12 cellular contexts compared by ENCODE assay signal in genomic region chr6:144340541-144341371, GRCh38. TPM values are rescaled to one million over a fixed set of nuclear protein-coding genes. Genes with fewer than 3 reads are reported as not detected.
DNase-seq lines count a peak whose midpoint lies in the region; ATAC-seq, FAIRE-seq and TF ChIP-seq lines count a peak whose summit lies in the region.
"Had no signal": no experiment of that assay in that cellular context is flagged by ENCODE, and none has a peak within 500 bp of the region (broad histone marks: within the 10 kb centered on the region; RNA-seq: fewer than 3 reads in every experiment).

No MANE protein-coding gene starts in this region.

- no peaks in the 10 kb centered on the region for H3K9me3 ChIP-seq in CD4-positive, alpha-beta T cell (ENCODE audit: control insufficient read depth, low read length)
- H3K9me3 ChIP-seq in H1 (ENCODE audit: insufficient read depth in 2 of 2, low read depth in 1 of 2, low read length in 1 of 2), result no peaks in the 10 kb centered on the region

- H3K36me3 Mint-ChIP-seq in CD4-positive, alpha-beta T cell (ENCODE audit: low read depth), result peaks cover 7% of the 10 kb centered on the region
- no peaks in the 10 kb centered on the region for H3K36me3 Mint-ChIP-seq in natural killer cell treated with Interleukin-12 subunit alpha and Interleukin-12 subunit beta and Interleukin-15 and Interleukin-18, amount 100 ng/mL, for 72 hours

- CTCF ChIA-PET in CD4-positive, alpha-beta T cell (lab: Charles Lee), result interaction anchor here (1.1 kb wide), 1 partner anchor 18 kb away, joined by 3 read pairs; no protein-coding TSS in a partner anchor
- CTCF ChIA-PET in H1 (lab: Charles Lee; ENCODE audit: partially characterized antibody), result interaction anchor here (0.6 to 1.3 kb wide), 7 partner anchors 9 to 236 kb away, joined by 3 to 8 read pairs (median 3); no protein-coding TSS in a partner anchor

- no peak for TF ChIP-seq CTCF in CD4-positive, alpha-beta T cell (IDR thresholded peaks at IDR 0.05)
- no peak for TF ChIP-seq CTCF in H1 (IDR thresholded peaks at IDR 0.05; ENCODE audit: control extremely low read depth in 1 of 3, insufficient read depth in 1 of 3, low read depth in 1 of 3, low read length in 3 of 3)

- no peak overlapping the region for H2BK120ac ChIP-seq in H1 (replicated peaks; ENCODE audit: low read depth, low read length)

- no peak overlapping the region for H3K9ac ChIP-seq in H1 (replicated peaks in 1 of 4; ENCODE audit: extremely low read depth in 1 of 4, low read depth in 3 of 4, low read length in 3 of 4)

- H3K18ac ChIP-seq in H1 (ENCODE audit: extremely low read depth, low read length), result no peak overlapping the region

- H3K56ac ChIP-seq in H1 (replicated peaks; ENCODE audit: insufficient read length, low read depth, low read length), result no peak overlapping the region

- H4K20me1 ChIP-seq in H1 (replicated peaks in 1 of 2; ENCODE audit: control insufficient read depth in 1 of 2, insufficient read depth in 2 of 2, low read length in 2 of 2), result no peaks in the 10 kb centered on the region

- no peak overlapping the region for H3K4me3 ChIP-seq in H1 (ENCODE audit: extremely low read depth in 1 of 4, insufficient read depth in 2 of 4, low read depth in 3 of 4, low read length in 4 of 4)
- H3K4me3 ChIP-seq: skin epidermis had no signal

- H3K27me3 ChIP-seq in CD4-positive, alpha-beta T cell (ENCODE audit: control insufficient read depth, insufficient read depth, low read length), result no peaks in the 10 kb centered on the region
- H3K27me3 ChIP-seq in H1 (replicated peaks in 1 of 4; ENCODE audit: control insufficient read depth in 3 of 4, extremely low read depth in 1 of 4, insufficient read depth in 3 of 4, low read length in 3 of 4), result no peaks in the 10 kb centered on the region

- no peak overlapping the region for H2BK12ac ChIP-seq in H1 (ENCODE audit: low read depth, low read length)

- no peak overlapping the region for H4K91ac ChIP-seq in H1 (replicated peaks; ENCODE audit: insufficient read length, low read length)

- no peak overlapping the region for H3K4me3 Mint-ChIP-seq in CD4-positive, alpha-beta T cell
- peak overlapping the region; percentile 23 for H3K4me3 Mint-ChIP-seq in natural killer cell treated with Interleukin-12 subunit alpha and Interleukin-12 subunit beta and Interleukin-15 and Interleukin-18, amount 100 ng/mL, for 72 hours

- H3K27me3 Mint-ChIP-seq in CD4-positive, alpha-beta T cell, result no peaks in the 10 kb centered on the region
- no peaks in the 10 kb centered on the region for H3K27me3 Mint-ChIP-seq in natural killer cell treated with Interleukin-12 subunit alpha and Interleukin-12 subunit beta and Interleukin-15 and Interleukin-18, amount 100 ng/mL, for 72 hours
- H3K27me3 Mint-ChIP-seq: CD8-positive, alpha-beta memory T cell had no signal

- H2AK5ac ChIP-seq in H1 (ENCODE audit: low read depth, low read length), result no peak overlapping the region

- ATAC-seq in CD4-positive, alpha-beta T cell (ENCODE audit: poor library complexity), result no peak
- ATAC-seq in natural killer cell treated with Interleukin-12 subunit alpha and Interleukin-12 subunit beta and Interleukin-15 and Interleukin-18, amount 100 ng/mL, for 72 hours, result no peak
- ATAC-seq in HG03039 (IDR thresholded peaks at IDR 0.05; ENCODE audit: unreplicated experiment), result no peak

- no peak overlapping the region for H2BK20ac ChIP-seq in H1 (ENCODE audit: low read length)

- peak overlapping the region; percentile 89 for H3K27ac Mint-ChIP-seq in CD4-positive, alpha-beta T cell
- H3K27ac Mint-ChIP-seq in natural killer cell treated with Interleukin-12 subunit alpha and Interleukin-12 subunit beta and Interleukin-15 and Interleukin-18, amount 100 ng/mL, for 72 hours, result peak overlapping the region; percentile 96 to 97

- no peak for TF ChIP-seq EP300 in H1 (IDR thresholded peaks at IDR 0.05; ENCODE audit: borderline replicate concordance in 1 of 2, low read depth in 2 of 2, low read length in 2 of 2)

- TF ChIP-seq POLR2A in H1 (IDR thresholded peaks at IDR 0.05; ENCODE audit: control extremely low read depth in 1 of 2, low read depth in 2 of 2, low read length in 2 of 2), result no peak

- H3K4me1 ChIP-seq in H1 (replicated peaks in 1 of 4; ENCODE audit: control insufficient read depth in 3 of 4, insufficient read depth in 4 of 4, low read length in 3 of 4), result peaks cover 1 to 6% (median 3%) of the 10 kb centered on the region in 4 experiments; a peak in 4 of 7 replicates

- POLR2A ChIA-PET in CD4-positive, alpha-beta T cell (lab: Charles Lee), result no interaction called here
- POLR2A ChIA-PET in H1 (lab: Charles Lee; ENCODE audit: partially characterized antibody), result interaction anchor here (0.6 to 1.7 kb wide), 8 partner anchors 9 to 122 kb away, joined by 3 to 5 read pairs (median 3); no protein-coding TSS in a partner anchor

- H2BK5ac ChIP-seq in H1 (ENCODE audit: low read depth, low read length), result no peak overlapping the region

- 89% methylated on average over 5 of the region's 5 CpGs; no CpG with 5 or more reads in 1 of the 2 experiments for WGBS in H1 (ENCODE audit: extremely low coverage in 1 of 2, insufficient coverage in 1 of 2, insufficient read length in 1 of 2, insufficient replicate concordance in 2 of 2, low coverage in 1 of 2, low lambda C conversion rate in 2 of 2, missing lambda C conversion rate in 1 of 2), 2 experiments

- no peak for FAIRE-seq in H1 (lab: Jason Lieb, UNC)

- no peak overlapping the region for H3K14ac ChIP-seq in H1 (ENCODE audit: insufficient read length)

- H3K4me2 ChIP-seq in H1 (ENCODE audit: insufficient read depth in 1 of 2, low read depth in 2 of 2, low read length in 2 of 2), result no peak overlapping the region

- H3K23ac ChIP-seq in H1 (ENCODE audit: insufficient read length), result no peak overlapping the region

- no peaks in the 10 kb centered on the region for H3K36me3 ChIP-seq in H1 (ENCODE audit: control insufficient read depth in 2 of 4, insufficient read depth in 4 of 4, low read length in 3 of 4)

- intact Hi-C loops in CD4-positive, alpha-beta T cell (cut with DNase I, micrococcal nuclease), result loop anchor here (5.0 kb wide), 3 partner anchors 72 to 243 kb away; partner anchors contain the start of gene SF3B5 (in 1 of the 2)

- H3K79me2 ChIP-seq in H1 (ENCODE audit: control insufficient read depth in 1 of 2, insufficient read depth in 2 of 2, low read length in 2 of 2), result peaks cover 0 to 61% of the 10 kb centered on the region in 2 experiments; a peak in 3 of 4 replicates

- no peaks in the 10 kb centered on the region; the same call in none of the 2 replicates for H3K79me1 ChIP-seq in H1 (ENCODE audit: low read depth, low read length)

- H2BK15ac ChIP-seq in H1 (ENCODE audit: low read length), result no peak overlapping the region

- H4K8ac ChIP-seq in H1 (ENCODE audit: extremely low read depth, insufficient read depth, low read length), result no peak overlapping the region

- no peaks in the 10 kb centered on the region for H3K9me3 Mint-ChIP-seq in CD4-positive, alpha-beta T cell
- no peaks in the 10 kb centered on the region for H3K9me3 Mint-ChIP-seq in natural killer cell treated with Interleukin-12 subunit alpha and Interleukin-12 subunit beta and Interleukin-15 and Interleukin-18, amount 100 ng/mL, for 72 hours
- H3K9me3 Mint-ChIP-seq: CD8-positive, alpha-beta memory T cell had no signal

- no peak for DNase-seq in CD4-positive, alpha-beta T cell
- DNase-seq in NCI-H226, result peak; percentile 40
- DNase-seq in H1 (ENCODE audit: low read depth in 1 of 2, low spot score in 2 of 2), result no peak
- DNase-seq in natural killer cell treated with Interleukin-12 subunit alpha and Interleukin-12 subunit beta and Interleukin-15 and Interleukin-18, amount 100 ng/mL, for 72 hours (ENCODE audit: low spot score), result no peak
- DNase-seq in islet precursor cell, result no peak
- DNase-seq in COR-L47 (lab: John Stamatoyannopoulos, UW), result no peak
- no peak for DNase-seq in SHP77 treated with DMSO at 0.1 percent for 48 hours (lab: John Stamatoyannopoulos, UW)
- DNase-seq: activated T-cell treated with anti-CD3 and anti-CD28 coated beads for 4 hours; caudate nucleus; CD8-positive, alpha-beta memory T cell had no signal

- H4K5ac ChIP-seq in H1 (ENCODE audit: insufficient read length, low read depth, low read length), result no peak overlapping the region

- no peak overlapping the region for H2AFZ ChIP-seq in H1 (ENCODE audit: low read length)

- no peak overlapping the region for H3K4ac ChIP-seq in H1 (replicated peaks; ENCODE audit: insufficient read length, low read depth, low read length)

- H3K27ac ChIP-seq in CD4-positive, alpha-beta T cell (ENCODE audit: low read depth, low read length), result no peak overlapping the region
- H3K27ac ChIP-seq in H1 (ENCODE audit: low read depth, low read length), result no peak overlapping the region

- no peaks in the 10 kb centered on the region; the same call in 1 of the 2 replicates for H3K23me2 ChIP-seq in H1 (ENCODE audit: low read depth, low read length)

- peaks cover 76% of the 10 kb centered on the region for H3K4me1 Mint-ChIP-seq in CD4-positive, alpha-beta T cell (ENCODE audit: low read depth)
- peaks cover 76 to 87% of the 10 kb centered on the region in 2 donors for H3K4me1 Mint-ChIP-seq in natural killer cell treated with Interleukin-12 subunit alpha and Interleukin-12 subunit beta and Interleukin-15 and Interleukin-18, amount 100 ng/mL, for 72 hours (ENCODE audit: low read depth in 2 of 2)

- TF ChIP-seq RAD21 in H1 (IDR thresholded peaks at IDR 0.05 in 1 of 2, conservative IDR thresholded peaks at IDR 0.05 in 1 of 2; ENCODE audit: low read depth in 2 of 2, low read length in 2 of 2), result no peak

TF ChIP-seq in H1, 55 proteins besides CTCF, POLR2A, EP300 and RAD21 (continues in another document):
- TF ChIP-seq ZNF274 (IDR thresholded peaks at IDR 0.05; ENCODE audit: borderline replicate concordance, extremely low read depth, low read length) (no peak), USF2 (IDR thresholded peaks at IDR 0.05; ENCODE audit: low read length) (no peak)

RNA-seq across cellular contexts. Expression of gene UTRN, which starts 55.6 kb away (rescaled TPM):
- 100 to 1,000 TPM; 143 to 153 TPM for total RNA-seq in CD4-positive, alpha-beta T cell
- total RNA-seq in H1 (2021; fragmentation: NEBNext Ultra II Directional; extraction: Animal tissue kit (Norgen Biotek cat#: 25700)), result 91.2 and 112 TPM in 2 replicates
- polyA plus RNA-seq in H1 (2011; rRNA removed), result 21.8 and 25.0 TPM in 2 replicates
- 30.4 TPM for polyA plus RNA-seq in H1 (2011; cell fraction: cytosol; rRNA removed)
- polyA plus RNA-seq in H1 (2011; cell fraction: nucleus; rRNA removed), result 45.8 TPM
- polyA plus RNA-seq in H1 (2012, experiment 1 of 2), result 34.7 to 45.5 TPM (median 41.2 TPM) in 4 replicates
- polyA plus RNA-seq in H1 (2012, experiment 2 of 2), result 1.9 TPM
- 37.2 TPM for polyA plus RNA-seq in H1 (2013, experiment 1 of 2)
- polyA plus RNA-seq in H1 (2013, experiment 2 of 2), result 37.2 TPM
- polyA minus RNA-seq in H1 (2011; rRNA and poly(A)+ RNA removed), result 85.4 and 136 TPM in 2 replicates
- 81.0 TPM for polyA minus RNA-seq in H1 (2011; cell fraction: cytosol; rRNA and poly(A)+ RNA removed)
- 206 TPM for polyA minus RNA-seq in H1 (2011; cell fraction: nucleus; rRNA and poly(A)+ RNA removed)
- 100 to 1,000 TPM; 174 to 219 TPM for total RNA-seq in natural killer cell treated with Interleukin-12 subunit alpha and Interleukin-12 subunit beta and Interleukin-15 and Interleukin-18, amount 100 ng/mL, for 72 hours
